In genomic region chr10:15136129-15136726, GRCh38 we compare ENCODE assay signal across 20 cellular contexts. TPM values are rescaled to one million over a fixed set of nuclear protein-coding genes. Genes with fewer than 3 reads are reported as not detected.
A peak's percentile ranks its signal among the peaks of the same experiment; 100 is the strongest.
DNase-seq lines count a peak whose midpoint lies in the region; ATAC-seq lines count a peak whose summit lies in the region.
"Had no signal": no experiment of that assay in that cellular context is flagged by ENCODE, and none has a peak within 500 bp of the region (broad histone marks: within the 10 kb centered on the region; RNA-seq: fewer than 3 reads in every experiment).

No MANE protein-coding gene starts in this region.

- peaks cover 4% of the 10 kb centered on the region for H3K4me1 ChIP-seq in Karpas-422 (ENCODE audit: low read length)
- H3K4me1 ChIP-seq: BE2C had no signal

- no peak for ATAC-seq in memory B cell (ENCODE audit: low read depth)
- ATAC-seq in stimulated activated effector memory CD8-positive, alpha-beta T cell treated with anti-CD3 and anti-CD28 coated beads, Interleukin-12 subunit alpha, Interleukin-12 subunit beta, amount 100 ng/mL, for 72 hours, result no peak

- no peak overlapping the region for H3K4me2 ChIP-seq in Karpas-422 (ENCODE audit: low read depth, low read length, poor library complexity, severe bottlenecking)

- no peak overlapping the region for H3K4me3 Mint-ChIP-seq in activated T-cell treated with anti-CD3 and anti-CD28 coated beads, Interleukin-2, amount 50 U/mL, for 24 hours
- no peak overlapping the region for H3K4me3 Mint-ChIP-seq in activated naive CD8-positive, alpha-beta T cell treated with anti-CD3 and anti-CD28 coated beads for 36 hours
- no peak overlapping the region for H3K4me3 Mint-ChIP-seq in memory B cell
- no peak overlapping the region for H3K4me3 Mint-ChIP-seq in stimulated activated effector memory CD8-positive, alpha-beta T cell treated with anti-CD3 and anti-CD28 coated beads, Interleukin-12 subunit alpha, Interleukin-12 subunit beta, amount 100 ng/mL, for 72 hours

- peaks cover 75% of the 10 kb centered on the region for H3K36me3 Mint-ChIP-seq in activated T-cell treated with anti-CD3 and anti-CD28 coated beads, Interleukin-2, amount 50 U/mL, for 24 hours (ENCODE audit: low read depth)
- peaks cover 23% of the 10 kb centered on the region for H3K36me3 Mint-ChIP-seq in activated naive CD8-positive, alpha-beta T cell treated with anti-CD3 and anti-CD28 coated beads for 36 hours
- H3K36me3 Mint-ChIP-seq in memory B cell, result peaks cover 36% of the 10 kb centered on the region
- peaks cover 61% of the 10 kb centered on the region for H3K36me3 Mint-ChIP-seq in stimulated activated effector memory CD8-positive, alpha-beta T cell treated with anti-CD3 and anti-CD28 coated beads, Interleukin-12 subunit alpha, Interleukin-12 subunit beta, amount 100 ng/mL, for 72 hours

- H3K27ac Mint-ChIP-seq in activated T-cell treated with anti-CD3 and anti-CD28 coated beads, Interleukin-2, amount 50 U/mL, for 24 hours, result peak overlapping the region; percentile 37
- peak overlapping the region; percentile 14 for H3K27ac Mint-ChIP-seq in activated naive CD8-positive, alpha-beta T cell treated with anti-CD3 and anti-CD28 coated beads for 36 hours
- H3K27ac Mint-ChIP-seq in memory B cell, result peak overlapping the region; percentile 28
- H3K27ac Mint-ChIP-seq in stimulated activated effector memory CD8-positive, alpha-beta T cell treated with anti-CD3 and anti-CD28 coated beads, Interleukin-12 subunit alpha, Interleukin-12 subunit beta, amount 100 ng/mL, for 72 hours, result peak overlapping the region; percentile 86

- H3K79me2 ChIP-seq in Karpas-422 (ENCODE audit: low read length), result no peaks in the 10 kb centered on the region

- H3K27ac ChIP-seq in Karpas-422 (ENCODE audit: low read length), result no peak overlapping the region

- no peak overlapping the region for H3K9ac ChIP-seq in Karpas-422 (ENCODE audit: low read length)

- H2AFZ ChIP-seq in Karpas-422 (ENCODE audit: low read length), result no peak overlapping the region

- peaks cover 18% of the 10 kb centered on the region for H3K4me1 Mint-ChIP-seq in activated T-cell treated with anti-CD3 and anti-CD28 coated beads, Interleukin-2, amount 50 U/mL, for 24 hours (ENCODE audit: low read depth)
- peaks cover 13% of the 10 kb centered on the region for H3K4me1 Mint-ChIP-seq in activated naive CD8-positive, alpha-beta T cell treated with anti-CD3 and anti-CD28 coated beads for 36 hours
- peaks cover 9% of the 10 kb centered on the region for H3K4me1 Mint-ChIP-seq in memory B cell
- peaks cover 3% of the 10 kb centered on the region for H3K4me1 Mint-ChIP-seq in stimulated activated effector memory CD8-positive, alpha-beta T cell treated with anti-CD3 and anti-CD28 coated beads, Interleukin-12 subunit alpha, Interleukin-12 subunit beta, amount 100 ng/mL, for 72 hours

- no peaks in the 10 kb centered on the region for H3K9me3 ChIP-seq in Karpas-422 (ENCODE audit: low read length)
- H3K9me3 ChIP-seq: BE2C, MG63 had no signal

- no peaks in the 10 kb centered on the region for H3K36me3 ChIP-seq in Karpas-422 (ENCODE audit: insufficient read depth, low read length)
- H3K36me3 ChIP-seq: BE2C had no signal

- no peaks in the 10 kb centered on the region for H3K9me2 ChIP-seq in Karpas-422 (replicated peaks; ENCODE audit: insufficient read depth, low read length)

- no peak for DNase-seq in activated T-cell treated with anti-CD3 and anti-CD28 coated beads, Interleukin-2, amount 50 U/mL, for 24 hours
- no peak for DNase-seq in activated T-cell treated with anti-CD3 and anti-CD28 coated beads, Interleukin-2, amount 50 U/mL, for 48 hours
- no peak for DNase-seq in activated naive CD8-positive, alpha-beta T cell treated with anti-CD3 and anti-CD28 coated beads for 36 hours
- no peak for DNase-seq in memory B cell (ENCODE audit: low spot score in 2 of 2)
- DNase-seq in stimulated activated effector memory CD8-positive, alpha-beta T cell treated with anti-CD3 and anti-CD28 coated beads, Interleukin-12 subunit alpha, Interleukin-12 subunit beta, amount 100 ng/mL, for 72 hours (ENCODE audit: low spot score in 2 of 2), result no peak
- no peak for DNase-seq in Karpas-422
- no peak for DNase-seq in NCI-H226
- DNase-seq in NCI-H524 (lab: John Stamatoyannopoulos, UW), result no peak
- DNase-seq: 8988T, BE2C, COR-L47, EL, GOT3, MG63, NCI-H1092, NCI-H1694, NCI-H345, NCI-H526 treated with DMSO at 0.1 percent for 48 hours, RPMI8226, SIG-M5 had no signal

- H3K9me3 Mint-ChIP-seq in activated T-cell treated with anti-CD3 and anti-CD28 coated beads, Interleukin-2, amount 50 U/mL, for 24 hours, result no peaks in the 10 kb centered on the region
- H3K9me3 Mint-ChIP-seq in activated naive CD8-positive, alpha-beta T cell treated with anti-CD3 and anti-CD28 coated beads for 36 hours, result no peaks in the 10 kb centered on the region
- H3K9me3 Mint-ChIP-seq in memory B cell, result no peaks in the 10 kb centered on the region
- H3K9me3 Mint-ChIP-seq in stimulated activated effector memory CD8-positive, alpha-beta T cell treated with anti-CD3 and anti-CD28 coated beads, Interleukin-12 subunit alpha, Interleukin-12 subunit beta, amount 100 ng/mL, for 72 hours, result no peaks in the 10 kb centered on the region

- H3K27me3 Mint-ChIP-seq in activated T-cell treated with anti-CD3 and anti-CD28 coated beads, Interleukin-2, amount 50 U/mL, for 24 hours, result no peaks in the 10 kb centered on the region
- no peaks in the 10 kb centered on the region for H3K27me3 Mint-ChIP-seq in activated naive CD8-positive, alpha-beta T cell treated with anti-CD3 and anti-CD28 coated beads for 36 hours
- H3K27me3 Mint-ChIP-seq in memory B cell, result peaks cover 2% of the 10 kb centered on the region

- no peak overlapping the region for H3K4me3 ChIP-seq in Karpas-422 (ENCODE audit: low read length)
- H3K4me3 ChIP-seq: MG63 had no signal

- no peaks in the 10 kb centered on the region for H4K20me1 ChIP-seq in Karpas-422 (ENCODE audit: insufficient read depth, low read depth, low read length)

- H3K27me3 ChIP-seq in Karpas-422 (ENCODE audit: low read length), result no peaks in the 10 kb centered on the region
- H3K27me3 ChIP-seq: BE2C, MG63 had no signal

RNA-seq across cellular contexts. Expression of gene NMT2, which starts 32.3 kb away (rescaled TPM):
- 10 to 100 TPM; 11.3 to 11.7 TPM for total RNA-seq in activated naive CD8-positive, alpha-beta T cell treated with anti-CD3 and anti-CD28 coated beads for 36 hours
- total RNA-seq in Karpas-422 (2014; rRNA removed; shearing (Covaris generic); ENCODE audit: low replicate concordance), result 1.6 and 2.6 TPM in 2 replicates

RNA-seq across cellular contexts. Expression of gene RPP38, which starts 39.1 kb away (rescaled TPM):
- 10 to 100 TPM; 27.8 to 28.5 TPM for total RNA-seq in activated naive CD8-positive, alpha-beta T cell treated with anti-CD3 and anti-CD28 coated beads for 36 hours
- total RNA-seq in Karpas-422 (2014; rRNA removed; shearing (Covaris generic); ENCODE audit: low replicate concordance), result 18.0 and 24.3 TPM in 2 replicates

RNA-seq across cellular contexts. Expression of gene ACBD7, which starts 47.7 kb away (rescaled TPM):
- total RNA-seq in activated naive CD8-positive, alpha-beta T cell treated with anti-CD3 and anti-CD28 coated beads for 36 hours, result 1 to 10 TPM; 1.3 to 1.8 TPM
- 0.63 and 1.3 TPM in 2 replicates for total RNA-seq in Karpas-422 (2014; rRNA removed; shearing (Covaris generic); ENCODE audit: low replicate concordance)

Comparison
In these comparisons a context has a peak if more than half of its experiments do, and no peak if none do; other contexts are left out.
1. H3K27ac Mint-ChIP-seq: peak in every context shown above with its lines; median percentile 86 in stimulated activated effector memory CD8-positive, alpha-beta T cell treated with anti-CD3 and anti-CD28 coated beads, Interleukin-12 subunit alpha, Interleukin-12 subunit beta, amount 100 ng/mL, for 72 hours; 37 in activated T-cell treated with anti-CD3 and anti-CD28 coated beads, Interleukin-2, amount 50 U/mL, for 24 hours; 28 in memory B cell; 14 in activated naive CD8-positive, alpha-beta T cell treated with anti-CD3 and anti-CD28 coated beads for 36 hours.